In genomic region chr13:112842343-112842856, GRCh38 we compare ENCODE assay signal across 11 cellular contexts.
DNase-seq lines count a peak whose midpoint lies in the region; ATAC-seq, FAIRE-seq and TF ChIP-seq lines count a peak whose summit lies in the region.
"Had no signal": no experiment of that assay in that cellular context is flagged by ENCODE, and none has a peak within 500 bp of the region (broad histone marks: within the 10 kb centered on the region; RNA-seq: fewer than 3 reads in every experiment).

No MANE protein-coding gene starts in this region.

- TF ChIP-seq POLR2A in GM18505 (IDR thresholded peaks at IDR 0.05; ENCODE audit: borderline replicate concordance, extremely low read depth, insufficient read depth, insufficient read length), result no peak

- peak overlapping the region in 1 of 2 donors; percentile 41 for H3K9ac ChIP-seq in kidney (ENCODE audit: low read length in 2 of 2)
- H3K9ac ChIP-seq: BLaER1 treated with 17β-estradiol and CSF1 and Interleukin-3, amounts not matched to agents 10 nM and 100 nM had no signal

- H3K4me3 ChIP-seq in choroid plexus epithelial cell (ENCODE audit: low read depth, low read length), result peak overlapping the region; percentile 44
- H3K4me3 ChIP-seq in kidney (ENCODE audit: low read length in 2 of 2), result peak overlapping the region; percentile 36 to 50
- no peak overlapping the region for H3K4me3 ChIP-seq in skeletal muscle cell (ENCODE audit: low read depth, low read length)
- H3K4me3 ChIP-seq: BLaER1 treated with 17β-estradiol and CSF1 and Interleukin-3, amounts not matched to agents 10 nM and 100 nM had no signal

- no peak for FAIRE-seq in kidney (lab: Jason Lieb, UNC)

- no peak for ATAC-seq in GM18505 (IDR thresholded peaks at IDR 0.05; ENCODE audit: unreplicated experiment)

- H3K36me3 ChIP-seq in kidney (ENCODE audit: control insufficient read depth in 1 of 2, insufficient read depth in 2 of 2, low read length in 2 of 2), result peaks cover 2 to 5% of the 10 kb centered on the region in 2 donors

- H3K27ac ChIP-seq in kidney (ENCODE audit: low read depth in 2 of 2, low read length in 2 of 2), result peak overlapping the region; percentile 43 to 45
- H3K27ac ChIP-seq: BLaER1 treated with 17β-estradiol and CSF1 and Interleukin-3, amounts not matched to agents 10 nM and 100 nM had no signal

- intact Hi-C loops in kidney (cut with DNase I), result no loop called here

- TF ChIP-seq CTCF in GM20000 (IDR thresholded peaks at IDR 0.05; ENCODE audit: extremely low read depth, missing control alignments) (no peak), choroid plexus epithelial cell (conservative IDR thresholded peaks at IDR 0.05; ENCODE audit: low read depth, low read length) (peak; percentile 15), kidney (IDR thresholded peaks at IDR 0.05; ENCODE audit: borderline replicate concordance, extremely low read depth, insufficient read depth) (no peak)

- H3K9me3 ChIP-seq in kidney (ENCODE audit: control insufficient read depth in 1 of 2, low read length in 2 of 2), result no peaks in the 10 kb centered on the region

- peaks cover 14% of the 10 kb centered on the region in 2 donors for H3K4me1 ChIP-seq in kidney (ENCODE audit: control insufficient read depth in 1 of 2, insufficient read depth in 1 of 2, low read depth in 1 of 2, low read length in 2 of 2)

- DNase-seq in GM20000 (ENCODE audit: low spot score) (peak; percentile 49), choroid plexus epithelial cell (ENCODE audit: low read depth) (peak; percentile 74), kidney (no peak), skeletal muscle cell (ENCODE audit: low read depth) (peak; percentile 42), KG1 (lab: John Stamatoyannopoulos, UW) (no peak), NCI-H2029 treated with DMSO at 0.1 percent for 48 hours (lab: John Stamatoyannopoulos, UW) (no peak)
- no peak for DNase-seq in activated naive CD4-positive, alpha-beta T cell treated with Interleukin-2 at 50 U/mL for 16 hours
- DNase-seq: activated B cell treated with CpG ODN at 0.5 μM for 24 hours; stimulated activated CD4-positive, alpha-beta T cell treated with anti-CD3 and anti-CD28 coated beads, Interleukin-1b, Interleukin-23, amount 100 ng/mL, for 48 hours had no signal

Comparison
In these comparisons a context has a peak if more than half of its experiments do, and no peak if none do; other contexts are left out.
1. DNase-seq: peak in GM20000 (single experiment), choroid plexus epithelial cell (single experiment) and skeletal muscle cell (single experiment); none in kidney (single experiment), KG1 (single experiment), NCI-H2029 treated with DMSO at 0.1 percent for 48 hours (single experiment) and activated naive CD4-positive, alpha-beta T cell treated with Interleukin-2 at 50 U/mL for 16 hours (single experiment).